In the genomic region with DNA sequence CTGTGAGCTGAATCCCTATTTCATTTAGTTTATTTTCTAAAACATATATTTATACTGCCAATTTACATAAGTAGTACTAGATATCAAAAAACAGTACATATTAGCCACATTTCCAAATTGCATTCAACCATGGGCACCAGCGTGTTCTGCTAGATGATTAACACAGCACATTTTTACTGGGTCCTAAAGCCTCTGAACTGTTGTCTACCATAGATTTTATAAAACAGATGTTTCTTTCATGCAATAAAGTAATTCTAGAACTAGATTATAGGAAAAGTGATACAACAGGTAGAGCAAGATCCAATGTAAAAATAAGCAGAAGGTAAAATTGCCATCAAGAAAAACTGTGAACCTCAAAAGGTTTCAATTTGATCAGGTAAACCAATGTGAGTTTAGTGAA, we compare ENCODE assay signal across 20 cellular contexts.
"Had no signal": no experiment of that assay in that cellular context is flagged by ENCODE, and none has a peak within 500 bp of the region (broad histone marks: within the 10 kb centered on the region; RNA-seq: fewer than 3 reads in every experiment).

No MANE protein-coding gene starts in this region.

- ATAC-seq: foreskin keratinocyte, gastroesophageal sphincter, heart left ventricle, left lung, left ventricle myocardium superior, lower lobe of right lung had no signal

- H3K4me3 ChIP-seq: coronary artery, dorsolateral prefrontal cortex, esophagus muscularis mucosa, gastroesophageal sphincter, heart left ventricle, hepatocyte, left lung, lower lobe of right lung had no signal

- H3K4me2 ChIP-seq: hepatocyte had no signal

- H2AFZ ChIP-seq: hepatocyte had no signal

- DNase-seq: dermis blood vessel endothelial cell; dorsolateral prefrontal cortex; effector CD4-positive, alpha-beta T cell; effector memory CD4-positive, alpha-beta T cell; foreskin keratinocyte; heart left ventricle; hypothalamus; immature natural killer cell; islet precursor cell; kidney; kidney glomerular epithelial cell; left lung; left ventricle myocardium superior; lower lobe of right lung; mesenchymal stem cell had no signal

- H3K4me1 ChIP-seq: foreskin keratinocyte, left lung, lower lobe of right lung had no signal

- H3K27ac ChIP-seq: coronary artery, esophagus muscularis mucosa, foreskin keratinocyte, gastroesophageal sphincter, heart left ventricle, hepatocyte, left lung, lower lobe of right lung had no signal

- H3K27me3 ChIP-seq: dorsolateral prefrontal cortex, esophagus muscularis mucosa, foreskin keratinocyte, gastroesophageal sphincter, heart left ventricle, hepatocyte, left lung had no signal

- H3K9me3 ChIP-seq: left lung, lower lobe of right lung had no signal

- H3K4me3 Mint-ChIP-seq: immature natural killer cell, mesothelial cell of epicardium had no signal

- H3K36me3 ChIP-seq: esophagus muscularis mucosa, gastroesophageal sphincter, heart left ventricle, left lung, lower lobe of right lung had no signal

- H3K27ac Mint-ChIP-seq: immature natural killer cell, mesothelial cell of epicardium had no signal

- H3K4me1 Mint-ChIP-seq: mesothelial cell of epicardium had no signal
